Comparison of ENCODE assay signal across 42 cellular contexts in the genomic region with DNA sequence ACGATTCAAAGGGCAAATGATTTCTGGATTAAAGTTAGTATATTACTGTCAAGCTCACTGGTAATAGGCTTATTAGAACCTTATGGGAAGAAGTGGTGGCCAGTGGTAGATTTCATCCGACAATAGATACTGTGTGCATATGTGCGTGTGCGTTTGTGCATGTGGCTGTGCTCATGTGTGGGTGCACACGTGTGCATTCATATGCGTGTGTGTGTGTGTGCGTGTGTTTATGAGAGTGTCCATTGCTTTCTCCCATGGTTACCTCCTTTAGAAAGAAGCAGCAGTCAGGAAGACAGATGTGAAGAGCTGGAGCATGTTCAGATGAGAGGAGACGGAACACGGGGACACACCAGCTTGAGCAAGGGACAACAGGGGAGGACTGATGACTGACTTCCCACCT. TPM values are rescaled to one million over a fixed set of nuclear protein-coding genes. Genes with fewer than 3 reads are reported as not detected.
"Had no signal": no experiment of that assay in that cellular context is flagged by ENCODE, and none has a peak within 500 bp of the region (broad histone marks: within the 10 kb centered on the region; RNA-seq: fewer than 3 reads in every experiment).

No MANE protein-coding gene starts in this region.

- H3K9me3 Mint-ChIP-seq: activated B cell treated with CpG ODN at 0.5 μM for 24 hours; activated CD4-positive, alpha-beta memory T cell treated with anti-CD3 and anti-CD28 coated beads for 36 hours; activated CD4-positive, alpha-beta T cell treated with anti-CD3 and anti-CD28 coated beads, Interleukin-2, amount 10 ng/mL, durations not matched to agents 24 days and 14 days; activated CD8-positive, alpha-beta T cell treated with anti-CD3 and anti-CD28 coated beads for 36 hours; activated naive CD4-positive, alpha-beta T cell treated with anti-CD3 and anti-CD28 coated beads for 36 hours; activated naive CD4-positive, alpha-beta T cell treated with anti-CD3 and anti-CD28 coated beads, Interleukin-2, amount 50 U/mL, for 72 hours; activated naive CD8-positive, alpha-beta T cell treated with anti-CD3 and anti-CD28 coated beads for 36 hours; activated T-cell treated with anti-CD3 and anti-CD28 coated beads, Interleukin-2, amount 50 U/mL, for 4 hours; activated T-cell treated with anti-CD3 and anti-CD28 coated beads, Interleukin-2, amount 50 U/mL, for 72 hours; activated T-helper 1 cell treated with anti-CD3 and anti-CD28 coated beads, Interleukin-12 subunit alpha, Interleukin-12 subunit beta, Interleukin-2, Interleukin-4 antibody, amounts not matched to agents 30 ng/mL and 10 ng/mL and 1 ng/mL, durations not matched to agents 14 hours and 24 hours and 36 hours; activated T-helper 17 cell treated with anti-CD3 and anti-CD28 coated beads, Interleukin-2, amount 50 U/mL, for 72 hours; central memory CD8-positive, alpha-beta T cell; T-cell; T-helper 2 cell treated with Interferon-gamma antibody and Interleukin-4, amounts not matched to agents 5 μg/mL and 100 μg/mL, for 36 hours had no signal

- H3K4me3 Mint-ChIP-seq: activated B cell treated with CpG ODN at 0.5 μM for 24 hours; activated CD4-positive, alpha-beta memory T cell treated with anti-CD3 and anti-CD28 coated beads for 36 hours; activated CD4-positive, alpha-beta T cell treated with anti-CD3 and anti-CD28 coated beads, Interleukin-2, amount 10 ng/mL, durations not matched to agents 24 days and 14 days; activated CD8-positive, alpha-beta T cell treated with anti-CD3 and anti-CD28 coated beads for 36 hours; activated naive CD4-positive, alpha-beta T cell treated with anti-CD3 and anti-CD28 coated beads for 36 hours; activated naive CD8-positive, alpha-beta T cell treated with anti-CD3 and anti-CD28 coated beads for 36 hours; activated T-cell treated with anti-CD3 and anti-CD28 coated beads, Interleukin-2, amount 50 U/mL, for 4 hours; activated T-cell treated with anti-CD3 and anti-CD28 coated beads, Interleukin-2, amount 50 U/mL, for 72 hours; activated T-helper 1 cell treated with anti-CD3 and anti-CD28 coated beads, Interleukin-12 subunit alpha, Interleukin-12 subunit beta, Interleukin-2, Interleukin-4 antibody, amounts not matched to agents 30 ng/mL and 10 ng/mL and 1 ng/mL, durations not matched to agents 14 hours and 24 hours and 36 hours; activated T-helper 17 cell treated with anti-CD3 and anti-CD28 coated beads, Interleukin-2, amount 50 U/mL, for 72 hours; central memory CD8-positive, alpha-beta T cell; T-cell; T-helper 2 cell treated with Interferon-gamma antibody and Interleukin-4, amounts not matched to agents 5 μg/mL and 100 μg/mL, for 36 hours had no signal

- FAIRE-seq: astrocyte, TTC549 had no signal

- H3K4me1 Mint-ChIP-seq: activated B cell treated with CpG ODN at 0.5 μM for 24 hours; activated naive CD8-positive, alpha-beta T cell treated with anti-CD3 and anti-CD28 coated beads for 36 hours; central memory CD8-positive, alpha-beta T cell; T-cell had no signal

- H3K27ac Mint-ChIP-seq: activated B cell treated with CpG ODN at 0.5 μM for 24 hours; activated CD4-positive, alpha-beta memory T cell treated with anti-CD3 and anti-CD28 coated beads for 36 hours; activated CD4-positive, alpha-beta T cell treated with anti-CD3 and anti-CD28 coated beads, Interleukin-2, amount 10 ng/mL, durations not matched to agents 24 days and 14 days; activated CD8-positive, alpha-beta T cell treated with anti-CD3 and anti-CD28 coated beads for 36 hours; activated naive CD4-positive, alpha-beta T cell treated with anti-CD3 and anti-CD28 coated beads for 36 hours; activated naive CD4-positive, alpha-beta T cell treated with anti-CD3 and anti-CD28 coated beads, Interleukin-2, amount 50 U/mL, for 72 hours; activated naive CD8-positive, alpha-beta T cell treated with anti-CD3 and anti-CD28 coated beads for 36 hours; activated T-cell treated with anti-CD3 and anti-CD28 coated beads, Interleukin-2, amount 50 U/mL, for 72 hours; activated T-helper 1 cell treated with anti-CD3 and anti-CD28 coated beads, Interleukin-12 subunit alpha, Interleukin-12 subunit beta, Interleukin-2, Interleukin-4 antibody, amounts not matched to agents 30 ng/mL and 10 ng/mL and 1 ng/mL, durations not matched to agents 14 hours and 24 hours and 36 hours; activated T-helper 17 cell treated with anti-CD3 and anti-CD28 coated beads, Interleukin-2, amount 50 U/mL, for 72 hours; T-cell; T-helper 2 cell treated with Interferon-gamma antibody and Interleukin-4, amounts not matched to agents 5 μg/mL and 100 μg/mL, for 36 hours had no signal

- H3K36me3 ChIP-seq: adrenal gland, brain microvascular endothelial cell, breast epithelium, cardiac muscle cell had no signal

- H3K9me3 ChIP-seq: adrenal gland, body of pancreas, breast epithelium had no signal

- ATAC-seq: activated CD8-positive, alpha-beta T cell treated with anti-CD3 and anti-CD28 coated beads for 36 hours; activated naive CD4-positive, alpha-beta T cell treated with anti-CD3 and anti-CD28 coated beads, Interleukin-2, amount 50 U/mL, for 72 hours; activated T-cell treated with anti-CD3 and anti-CD28 coated beads, Interleukin-2, amount 50 U/mL, for 4 hours; activated T-cell treated with anti-CD3 and anti-CD28 coated beads, Interleukin-2, amount 50 U/mL, for 72 hours; activated T-helper 17 cell treated with anti-CD3 and anti-CD28 coated beads, Interleukin-2, amount 50 U/mL, for 72 hours; body of pancreas; T-cell had no signal

- H3K27ac ChIP-seq: adrenal gland, body of pancreas, brain microvascular endothelial cell, breast epithelium, cardiac muscle cell, VCaP had no signal

- H3K36me3 Mint-ChIP-seq: activated CD4-positive, alpha-beta memory T cell treated with anti-CD3 and anti-CD28 coated beads for 36 hours; activated naive CD4-positive, alpha-beta T cell treated with anti-CD3 and anti-CD28 coated beads, Interleukin-2, amount 50 U/mL, for 72 hours; activated naive CD8-positive, alpha-beta T cell treated with anti-CD3 and anti-CD28 coated beads for 36 hours; T-cell had no signal

- H3K4me1 ChIP-seq: adrenal gland, body of pancreas, breast epithelium had no signal

- H3K27me3 ChIP-seq: body of pancreas, brain microvascular endothelial cell, breast epithelium, cardiac muscle cell had no signal

- DNase-seq: activated B cell treated with CpG ODN at 0.5 μM for 24 hours; activated CD4-positive, alpha-beta memory T cell treated with anti-CD3 and anti-CD28 coated beads for 36 hours; activated CD4-positive, alpha-beta T cell treated with anti-CD3 and anti-CD28 coated beads for 4 hours; activated CD4-positive, alpha-beta T cell treated with anti-CD3 and anti-CD28 coated beads, Interleukin-2, amount 10 ng/mL, durations not matched to agents 24 days and 14 days; activated CD4-positive, alpha-beta T cell treated with anti-CD3 and anti-CD28 coated beads, Interleukin-2, amount 50 U/mL, for 1 hour; activated CD4-positive, alpha-beta T cell treated with anti-CD3 and anti-CD28 coated beads, Interleukin-2, amount 50 U/mL, for 4 hours; activated CD4-positive, CD25-positive, alpha-beta regulatory T cell treated with anti-CD3 and anti-CD28 coated beads, Interleukin-2, amount 50 U/mL, for 72 hours; activated CD8-positive, alpha-beta memory T cell treated with anti-CD3 and anti-CD28 coated beads, Interleukin-2, amount 50 U/mL, for 4 hours; activated CD8-positive, alpha-beta T cell treated with anti-CD3 and anti-CD28 coated beads for 36 hours; activated effector memory CD4-positive, alpha-beta T cell treated with anti-CD3 and anti-CD28 coated beads, Interleukin-2, amount 50 U/mL, for 16 hours; activated gamma-delta T cell treated with Interleukin-2 at 50 U/mL for 16 hours; activated naive CD4-positive, alpha-beta T cell; activated naive CD4-positive, alpha-beta T cell treated with anti-CD3 and anti-CD28 coated beads for 36 hours; activated naive CD4-positive, alpha-beta T cell treated with anti-CD3 and anti-CD28 coated beads, Interleukin-2, amount 50 U/mL, for 16 hours; activated naive CD8-positive, alpha-beta T cell treated with anti-CD3 and anti-CD28 coated beads for 36 hours; activated T-cell treated with anti-CD3 and anti-CD28 coated beads for 4 hours; activated T-cell treated with anti-CD3 and anti-CD28 coated beads, Interleukin-2, amount 50 U/mL, for 1 hour; activated T-cell treated with anti-CD3 and anti-CD28 coated beads, Interleukin-2, amount 50 U/mL, for 4 hours; activated T-cell treated with anti-CD3 and anti-CD28 coated beads, Interleukin-2, amount 50 U/mL, for 72 hours; adrenal gland; amniotic stem cell; aorta; body of pancreas; brain microvascular endothelial cell; caudate nucleus; cerebellar nuclear complex; T-cell; T-helper 2 cell; T-helper 9 cell had no signal

- H3K4me3 ChIP-seq: adrenal gland, body of pancreas, breast epithelium, cardiac muscle cell had no signal

RNA-seq across cellular contexts. Expression of a gene that starts 8.9 kb away (rescaled TPM):
- total RNA-seq: activated B cell treated with CpG ODN at 0.5 μM for 24 hours; activated CD4-positive, alpha-beta memory T cell treated with anti-CD3 and anti-CD28 coated beads for 36 hours; activated CD4-positive, alpha-beta T cell treated with anti-CD3 and anti-CD28 coated beads, Interleukin-2, amount 10 ng/mL, durations not matched to agents 24 days and 14 days; activated CD8-positive, alpha-beta memory T cell treated with anti-CD3 and anti-CD28 coated beads for 36 hours; activated CD8-positive, alpha-beta T cell treated with anti-CD3 and anti-CD28 coated beads for 36 hours; activated naive CD4-positive, alpha-beta T cell treated with anti-CD3 and anti-CD28 coated beads for 36 hours; activated naive CD4-positive, alpha-beta T cell treated with anti-CD3 and anti-CD28 coated beads, Interleukin-2, amount 50 U/mL, for 72 hours; activated naive CD8-positive, alpha-beta T cell treated with anti-CD3 and anti-CD28 coated beads for 36 hours; activated T-cell treated with anti-CD3 and anti-CD28 coated beads, Interleukin-2, amount 50 U/mL, for 4 hours; activated T-cell treated with anti-CD3 and anti-CD28 coated beads, Interleukin-2, amount 50 U/mL, for 72 hours; activated T-helper 1 cell treated with anti-CD3 and anti-CD28 coated beads, Interleukin-12 subunit alpha, Interleukin-12 subunit beta, Interleukin-2, Interleukin-4 antibody, amounts not matched to agents 30 ng/mL and 10 ng/mL and 1 ng/mL, durations not matched to agents 14 hours and 24 hours and 36 hours; activated T-helper 17 cell treated with anti-CD3 and anti-CD28 coated beads, Interleukin-2, amount 50 U/mL, for 72 hours; adrenal gland; aorta; astrocyte; body of pancreas; breast epithelium; chondrocyte; T-cell; T-helper 1 cell treated with Interleukin-12 subunit alpha and Interleukin-12 subunit beta and Interleukin-4 antibody, amounts not matched to agents 30 ng/mL and 1 ng/mL, for 36 hours had no signal
- polyA plus RNA-seq: aorta, cardiac muscle cell had no signal

RNA-seq across cellular contexts. Expression of a gene that starts 9.2 kb away (rescaled TPM):
- total RNA-seq: activated B cell treated with CpG ODN at 0.5 μM for 24 hours; activated CD4-positive, alpha-beta memory T cell treated with anti-CD3 and anti-CD28 coated beads for 36 hours; activated CD4-positive, alpha-beta T cell treated with anti-CD3 and anti-CD28 coated beads, Interleukin-2, amount 10 ng/mL, durations not matched to agents 24 days and 14 days; activated CD8-positive, alpha-beta memory T cell treated with anti-CD3 and anti-CD28 coated beads for 36 hours; activated CD8-positive, alpha-beta T cell treated with anti-CD3 and anti-CD28 coated beads for 36 hours; activated naive CD4-positive, alpha-beta T cell treated with anti-CD3 and anti-CD28 coated beads for 36 hours; activated naive CD4-positive, alpha-beta T cell treated with anti-CD3 and anti-CD28 coated beads, Interleukin-2, amount 50 U/mL, for 72 hours; activated naive CD8-positive, alpha-beta T cell treated with anti-CD3 and anti-CD28 coated beads for 36 hours; activated T-cell treated with anti-CD3 and anti-CD28 coated beads, Interleukin-2, amount 50 U/mL, for 4 hours; activated T-cell treated with anti-CD3 and anti-CD28 coated beads, Interleukin-2, amount 50 U/mL, for 72 hours; activated T-helper 1 cell treated with anti-CD3 and anti-CD28 coated beads, Interleukin-12 subunit alpha, Interleukin-12 subunit beta, Interleukin-2, Interleukin-4 antibody, amounts not matched to agents 30 ng/mL and 10 ng/mL and 1 ng/mL, durations not matched to agents 14 hours and 24 hours and 36 hours; activated T-helper 17 cell treated with anti-CD3 and anti-CD28 coated beads, Interleukin-2, amount 50 U/mL, for 72 hours; aorta; astrocyte; body of pancreas; breast epithelium; cardiac muscle cell; chondrocyte; T-cell; T-helper 1 cell treated with Interleukin-12 subunit alpha and Interleukin-12 subunit beta and Interleukin-4 antibody, amounts not matched to agents 30 ng/mL and 1 ng/mL, for 36 hours had no signal
- polyA plus RNA-seq: cardiac muscle cell had no signal

RNA-seq across cellular contexts. Expression of a gene that starts 40.4 kb away (rescaled TPM):
- total RNA-seq: activated B cell treated with CpG ODN at 0.5 μM for 24 hours; activated CD4-positive, alpha-beta memory T cell treated with anti-CD3 and anti-CD28 coated beads for 36 hours; activated CD4-positive, alpha-beta T cell treated with anti-CD3 and anti-CD28 coated beads, Interleukin-2, amount 10 ng/mL, durations not matched to agents 24 days and 14 days; activated CD8-positive, alpha-beta memory T cell treated with anti-CD3 and anti-CD28 coated beads for 36 hours; activated CD8-positive, alpha-beta T cell treated with anti-CD3 and anti-CD28 coated beads for 36 hours; activated naive CD4-positive, alpha-beta T cell treated with anti-CD3 and anti-CD28 coated beads for 36 hours; activated naive CD4-positive, alpha-beta T cell treated with anti-CD3 and anti-CD28 coated beads, Interleukin-2, amount 50 U/mL, for 72 hours; activated naive CD8-positive, alpha-beta T cell treated with anti-CD3 and anti-CD28 coated beads for 36 hours; activated T-cell treated with anti-CD3 and anti-CD28 coated beads, Interleukin-2, amount 50 U/mL, for 4 hours; activated T-cell treated with anti-CD3 and anti-CD28 coated beads, Interleukin-2, amount 50 U/mL, for 72 hours; activated T-helper 1 cell treated with anti-CD3 and anti-CD28 coated beads, Interleukin-12 subunit alpha, Interleukin-12 subunit beta, Interleukin-2, Interleukin-4 antibody, amounts not matched to agents 30 ng/mL and 10 ng/mL and 1 ng/mL, durations not matched to agents 14 hours and 24 hours and 36 hours; activated T-helper 17 cell treated with anti-CD3 and anti-CD28 coated beads, Interleukin-2, amount 50 U/mL, for 72 hours; adrenal gland; aorta; astrocyte; body of pancreas; cardiac muscle cell; chondrocyte; T-cell; T-helper 1 cell treated with Interleukin-12 subunit alpha and Interleukin-12 subunit beta and Interleukin-4 antibody, amounts not matched to agents 30 ng/mL and 1 ng/mL, for 36 hours had no signal
- polyA plus RNA-seq: adrenal gland, aorta, cardiac muscle cell had no signal

RNA-seq across cellular contexts. Expression of a gene that starts 50.7 kb away (rescaled TPM):
- total RNA-seq: activated B cell treated with CpG ODN at 0.5 μM for 24 hours; activated CD4-positive, alpha-beta memory T cell treated with anti-CD3 and anti-CD28 coated beads for 36 hours; activated CD4-positive, alpha-beta T cell treated with anti-CD3 and anti-CD28 coated beads, Interleukin-2, amount 10 ng/mL, durations not matched to agents 24 days and 14 days; activated CD8-positive, alpha-beta memory T cell treated with anti-CD3 and anti-CD28 coated beads for 36 hours; activated CD8-positive, alpha-beta T cell treated with anti-CD3 and anti-CD28 coated beads for 36 hours; activated naive CD4-positive, alpha-beta T cell treated with anti-CD3 and anti-CD28 coated beads for 36 hours; activated naive CD4-positive, alpha-beta T cell treated with anti-CD3 and anti-CD28 coated beads, Interleukin-2, amount 50 U/mL, for 72 hours; activated naive CD8-positive, alpha-beta T cell treated with anti-CD3 and anti-CD28 coated beads for 36 hours; activated T-cell treated with anti-CD3 and anti-CD28 coated beads, Interleukin-2, amount 50 U/mL, for 4 hours; activated T-cell treated with anti-CD3 and anti-CD28 coated beads, Interleukin-2, amount 50 U/mL, for 72 hours; activated T-helper 1 cell treated with anti-CD3 and anti-CD28 coated beads, Interleukin-12 subunit alpha, Interleukin-12 subunit beta, Interleukin-2, Interleukin-4 antibody, amounts not matched to agents 30 ng/mL and 10 ng/mL and 1 ng/mL, durations not matched to agents 14 hours and 24 hours and 36 hours; activated T-helper 17 cell treated with anti-CD3 and anti-CD28 coated beads, Interleukin-2, amount 50 U/mL, for 72 hours; aorta; astrocyte; breast epithelium; cardiac muscle cell; chondrocyte; T-cell; T-helper 1 cell treated with Interleukin-12 subunit alpha and Interleukin-12 subunit beta and Interleukin-4 antibody, amounts not matched to agents 30 ng/mL and 1 ng/mL, for 36 hours had no signal
- polyA plus RNA-seq: adrenal gland, aorta, cardiac muscle cell had no signal

RNA-seq across cellular contexts. Expression of a gene that starts 56.6 kb away (rescaled TPM):
- total RNA-seq: activated B cell treated with CpG ODN at 0.5 μM for 24 hours; activated CD4-positive, alpha-beta memory T cell treated with anti-CD3 and anti-CD28 coated beads for 36 hours; activated CD4-positive, alpha-beta T cell treated with anti-CD3 and anti-CD28 coated beads, Interleukin-2, amount 10 ng/mL, durations not matched to agents 24 days and 14 days; activated CD8-positive, alpha-beta memory T cell treated with anti-CD3 and anti-CD28 coated beads for 36 hours; activated CD8-positive, alpha-beta T cell treated with anti-CD3 and anti-CD28 coated beads for 36 hours; activated naive CD4-positive, alpha-beta T cell treated with anti-CD3 and anti-CD28 coated beads for 36 hours; activated naive CD4-positive, alpha-beta T cell treated with anti-CD3 and anti-CD28 coated beads, Interleukin-2, amount 50 U/mL, for 72 hours; activated naive CD8-positive, alpha-beta T cell treated with anti-CD3 and anti-CD28 coated beads for 36 hours; activated T-cell treated with anti-CD3 and anti-CD28 coated beads, Interleukin-2, amount 50 U/mL, for 4 hours; activated T-cell treated with anti-CD3 and anti-CD28 coated beads, Interleukin-2, amount 50 U/mL, for 72 hours; activated T-helper 1 cell treated with anti-CD3 and anti-CD28 coated beads, Interleukin-12 subunit alpha, Interleukin-12 subunit beta, Interleukin-2, Interleukin-4 antibody, amounts not matched to agents 30 ng/mL and 10 ng/mL and 1 ng/mL, durations not matched to agents 14 hours and 24 hours and 36 hours; activated T-helper 17 cell treated with anti-CD3 and anti-CD28 coated beads, Interleukin-2, amount 50 U/mL, for 72 hours; aorta; astrocyte; body of pancreas; breast epithelium; cardiac muscle cell; chondrocyte; T-cell; T-helper 1 cell treated with Interleukin-12 subunit alpha and Interleukin-12 subunit beta and Interleukin-4 antibody, amounts not matched to agents 30 ng/mL and 1 ng/mL, for 36 hours had no signal
- polyA plus RNA-seq: adrenal gland, aorta, cardiac muscle cell had no signal
